9 cellular contexts compared by ENCODE assay signal in genomic region chr11:2389344-2390026, GRCh38. TPM values are rescaled to one million over a fixed set of nuclear protein-coding genes. Genes with fewer than 3 reads are reported as not detected.
DNase-seq lines count a peak whose midpoint lies in the region; ATAC-seq and TF ChIP-seq lines count a peak whose summit lies in the region.
"Had no signal": no experiment of that assay in that cellular context is flagged by ENCODE, and none has a peak within 500 bp of the region (broad histone marks: within the 10 kb centered on the region; RNA-seq: fewer than 3 reads in every experiment).

No MANE protein-coding gene starts in this region.

- TF ChIP-seq CTCF in GM12874 (IDR thresholded peaks at IDR 0.05; ENCODE audit: insufficient read depth, low read depth, low read length) (peak; percentile 27; the same call in 1 of the 2 replicates), RWPE2 (IDR thresholded peaks at IDR 0.05; ENCODE audit: poor library complexity, severe bottlenecking) (no peak), fibroblast of lung (conservative IDR thresholded peaks at IDR 0.05 in 1 of 2, IDR thresholded peaks at IDR 0.05 in 1 of 2; ENCODE audit: low read depth in 1 of 2, low read length in 2 of 2) (no peak)

- H3K4me2 ChIP-seq in fibroblast of lung (ENCODE audit: extremely low read depth, insufficient read depth, low read length), result no peak overlapping the region

- no peaks in the 10 kb centered on the region for H4K20me1 ChIP-seq in fibroblast of lung (ENCODE audit: control insufficient read depth, extremely low read depth, insufficient read depth, low read length)

- H3K9ac ChIP-seq in fibroblast of lung (ENCODE audit: insufficient read depth, low read length) (no peak overlapping the region), skeletal muscle tissue (ENCODE audit: low read depth in 1 of 3, low read length in 3 of 3) (peak overlapping the region; percentile 10 to 80 (median 45))

- H3K36me3 ChIP-seq in RWPE2 (ENCODE audit: low read depth) (peaks cover 39% of the 10 kb centered on the region), fibroblast of lung (ENCODE audit: control insufficient read depth, insufficient read depth, low read length) (peaks cover 35% of the 10 kb centered on the region), skeletal muscle tissue (ENCODE audit: control insufficient read depth in 3 of 3, insufficient read depth in 3 of 3, low read length in 3 of 3) (peaks cover 3 to 25% (median 18%) of the 10 kb centered on the region in 3 donors), MG63 (peaks cover 64% of the 10 kb centered on the region)

- DNase-seq in RWPE2 (ENCODE audit: low spot score), result no peak
- DNase-seq in fibroblast of lung (ENCODE audit: low read depth in 2 of 2), result no peak
- DNase-seq in MG63, result no peak
- no peak for DNase-seq in superior temporal gyrus (ENCODE audit: extremely low spot score)
- DNase-seq: effector memory CD4-positive, alpha-beta T cell had no signal

- ATAC-seq in RWPE2 (ENCODE audit: low read depth) (no peak), GM18868 (IDR thresholded peaks at IDR 0.05; ENCODE audit: unreplicated experiment) (no peak)
- ATAC-seq: pancreas had no signal

- H3K4me3 ChIP-seq in RWPE2 (ENCODE audit: severe bottlenecking), result no peak overlapping the region
- H3K4me3 ChIP-seq in fibroblast of lung (replicated peaks in 1 of 4; ENCODE audit: control extremely low read depth in 1 of 4, insufficient read depth in 1 of 4, low read depth in 3 of 4, low read length in 4 of 4), result no peak overlapping the region
- H3K4me3 ChIP-seq in skeletal muscle tissue (ENCODE audit: low read length in 3 of 3), result peak overlapping the region in 1 of 3 donors; percentile 6
- no peak overlapping the region for H3K4me3 ChIP-seq in MG63
- H3K4me3 ChIP-seq: pancreas had no signal

- H3K9me3 ChIP-seq in RWPE2 (ENCODE audit: severe bottlenecking) (no peaks in the 10 kb centered on the region), fibroblast of lung (ENCODE audit: control insufficient read depth, insufficient read depth, low read depth, low read length) (no peaks in the 10 kb centered on the region), skeletal muscle tissue (ENCODE audit: control insufficient read depth in 3 of 3, low read length in 3 of 3) (no peaks in the 10 kb centered on the region), MG63 (no peaks in the 10 kb centered on the region)
- H3K9me3 ChIP-seq: pancreas had no signal

- H3K79me2 ChIP-seq in fibroblast of lung (ENCODE audit: control insufficient read depth, insufficient read depth, low read length), result peaks cover 94% of the 10 kb centered on the region

- no peak overlapping the region for H2AFZ ChIP-seq in fibroblast of lung (ENCODE audit: low read length)

- H3K27ac ChIP-seq in RWPE2 (ENCODE audit: poor library complexity, severe bottlenecking) (peak overlapping the region; percentile 8), fibroblast of lung (ENCODE audit: insufficient read depth, low read length) (peak overlapping the region; percentile 29), skeletal muscle tissue (ENCODE audit: low read depth, low read length) (peak overlapping the region; percentile 84)

- H3K4me1 ChIP-seq in RWPE2 (ENCODE audit: insufficient read depth, poor library complexity, severe bottlenecking) (peaks cover 12% of the 10 kb centered on the region), fibroblast of lung (ENCODE audit: control insufficient read depth, extremely low read depth, insufficient read depth, low read length) (peaks cover 43% of the 10 kb centered on the region), skeletal muscle tissue (ENCODE audit: control insufficient read depth in 3 of 3, insufficient read depth in 3 of 3, low read length in 3 of 3) (peaks cover 60 to 70% (median 64%) of the 10 kb centered on the region in 3 donors)

- H3K27me3 ChIP-seq in RWPE2 (ENCODE audit: insufficient read depth, poor library complexity, severe bottlenecking) (no peaks in the 10 kb centered on the region), fibroblast of lung (ENCODE audit: control insufficient read depth, insufficient read depth, low read length) (no peaks in the 10 kb centered on the region), skeletal muscle tissue (ENCODE audit: control insufficient read depth in 3 of 3, insufficient read depth in 3 of 3, low read length in 3 of 3) (no peaks in the 10 kb centered on the region), MG63 (no peaks in the 10 kb centered on the region)
- H3K27me3 ChIP-seq: pancreas had no signal

RNA-seq across cellular contexts. Expression of gene TSSC4, which starts 11.1 kb away (rescaled TPM):
- total RNA-seq in fibroblast of lung (48.7 and 51.1 TPM in 2 replicates), skeletal muscle tissue (23.5 TPM)
- 8.8 and 10.9 TPM in 2 replicates for polyA plus RNA-seq in fibroblast of lung
- 22.8 and 45.2 TPM in 2 replicates for polyA plus RNA-seq in fibroblast of lung (2012)
- polyA minus RNA-seq in fibroblast of lung (ENCODE audit: low replicate concordance), result 12.3 and 12.7 TPM in 2 replicates
- total RNA-seq in MG63 (2014; rRNA removed; shearing (Covaris generic); ENCODE audit: low replicate concordance), result 58.7 and 90.1 TPM in 2 replicates

RNA-seq across cellular contexts. Expression of gene CD81, which starts 12.4 kb away (rescaled TPM):
- total RNA-seq in fibroblast of lung, result 289 and 438 TPM in 2 replicates
- 572 and 611 TPM in 2 replicates for polyA plus RNA-seq in fibroblast of lung
- 915 and 985 TPM in 2 replicates for polyA plus RNA-seq in fibroblast of lung (2012)
- 2,053 and 2,241 TPM in 2 replicates for polyA minus RNA-seq in fibroblast of lung (ENCODE audit: low replicate concordance)
- 221 TPM for total RNA-seq in skeletal muscle tissue
- total RNA-seq in MG63 (2014; rRNA removed; shearing (Covaris generic); ENCODE audit: low replicate concordance), result 141 and 182 TPM in 2 replicates

RNA-seq across cellular contexts. Expression of gene TRPM5, which starts 54.8 kb away (rescaled TPM):
- not detected in 2 replicates for total RNA-seq in fibroblast of lung
- not detected in 2 replicates for polyA plus RNA-seq in fibroblast of lung
- not detected in 2 replicates for polyA plus RNA-seq in fibroblast of lung (2012)
- not detected in 2 replicates for polyA minus RNA-seq in fibroblast of lung (ENCODE audit: low replicate concordance)
- total RNA-seq in skeletal muscle tissue, result under 0.01 TPM
- total RNA-seq in MG63 (2014; rRNA removed; shearing (Covaris generic); ENCODE audit: low replicate concordance), result not detected in 2 replicates

RNA-seq across cellular contexts. Expression of gene KCNQ1, which starts 55.3 kb away (rescaled TPM):
- total RNA-seq in fibroblast of lung, result not detected in 2 replicates
- polyA plus RNA-seq in fibroblast of lung, result not detected in 2 replicates
- polyA plus RNA-seq in fibroblast of lung (2012), result not detected in 2 replicates
- not detected in 2 replicates for polyA minus RNA-seq in fibroblast of lung (ENCODE audit: low replicate concordance)
- total RNA-seq in skeletal muscle tissue, result 2.6 TPM
- not detected in 2 replicates for total RNA-seq in MG63 (2014; rRNA removed; shearing (Covaris generic); ENCODE audit: low replicate concordance)

Comparison
In these comparisons a context has a peak if more than half of its experiments do, and no peak if none do; other contexts are left out.
1. H3K27ac ChIP-seq: peak in every context shown above with its lines; median percentile 84 in skeletal muscle tissue; 29 in fibroblast of lung; 8 in RWPE2.